In the genomic region with DNA sequence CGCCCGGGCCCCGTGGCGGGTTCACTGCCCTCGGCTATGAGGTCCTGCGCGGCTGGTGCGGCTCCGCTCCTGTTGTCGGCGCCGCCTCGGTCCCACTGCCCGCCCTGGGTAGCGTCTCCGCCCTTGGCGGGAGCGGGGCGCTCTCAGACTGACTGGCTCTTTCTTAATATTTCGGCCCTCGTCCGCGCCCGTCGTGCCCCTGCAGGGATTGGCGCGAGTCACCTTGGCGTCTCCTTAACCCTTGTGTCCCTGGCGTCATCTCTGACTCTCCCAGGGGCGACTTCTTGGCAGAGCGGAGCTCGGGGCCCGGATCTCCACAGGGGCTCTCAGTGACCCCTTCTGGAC, we compare ENCODE assay signal across 3 cellular contexts.
TF ChIP-seq lines count a peak whose summit lies in the region.

No MANE protein-coding gene starts in this region.

TF ChIP-seq in SK-N-SH, 30 proteins besides CTCF, POLR2A, EP300 and RAD21:
- no peak for TF ChIP-seq ELF1 (IDR thresholded peaks at IDR 0.05)

TF ChIP-seq in SK-N-SH treated with all-trans-retinoic acid at 6 μM for 48 hours, 23 proteins besides CTCF, POLR2A, EP300 and RAD21:
- TF ChIP-seq PPARA (CRISPR knock-in tag; IDR thresholded peaks at IDR 0.05; ENCODE audit: borderline replicate concordance) (no peak), ZNF8 (CRISPR knock-in tag; IDR thresholded peaks at IDR 0.05) (no peak), SNAI2 (CRISPR knock-in tag; IDR thresholded peaks at IDR 0.05) (no peak)
- TF ChIP-seq, protein P1, sequence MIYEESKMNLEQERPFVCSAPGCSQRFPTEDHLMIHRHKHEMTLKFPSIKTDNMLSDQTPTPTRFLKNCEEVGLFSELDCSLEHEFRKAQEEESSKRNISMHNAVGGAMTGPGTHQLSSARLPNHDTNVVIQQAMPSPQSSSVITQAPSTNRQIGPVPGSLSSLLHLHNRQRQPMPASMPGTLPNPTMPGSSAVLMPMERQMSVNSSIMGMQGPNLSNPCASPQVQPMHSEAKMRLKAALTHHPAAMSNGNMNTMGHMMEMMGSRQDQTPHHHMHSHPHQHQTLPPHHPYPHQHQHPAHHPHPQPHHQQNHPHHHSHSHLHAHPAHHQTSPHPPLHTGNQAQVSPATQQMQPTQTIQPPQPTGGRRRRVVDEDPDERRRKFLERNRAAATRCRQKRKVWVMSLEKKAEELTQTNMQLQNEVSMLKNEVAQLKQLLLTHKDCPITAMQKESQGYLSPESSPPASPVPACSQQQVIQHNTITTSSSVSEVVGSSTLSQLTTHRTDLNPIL (CRISPR knock-in tag; IDR thresholded peaks at IDR 0.05; ENCODE audit: low read depth): no peak
- TF ChIP-seq, protein P2, sequence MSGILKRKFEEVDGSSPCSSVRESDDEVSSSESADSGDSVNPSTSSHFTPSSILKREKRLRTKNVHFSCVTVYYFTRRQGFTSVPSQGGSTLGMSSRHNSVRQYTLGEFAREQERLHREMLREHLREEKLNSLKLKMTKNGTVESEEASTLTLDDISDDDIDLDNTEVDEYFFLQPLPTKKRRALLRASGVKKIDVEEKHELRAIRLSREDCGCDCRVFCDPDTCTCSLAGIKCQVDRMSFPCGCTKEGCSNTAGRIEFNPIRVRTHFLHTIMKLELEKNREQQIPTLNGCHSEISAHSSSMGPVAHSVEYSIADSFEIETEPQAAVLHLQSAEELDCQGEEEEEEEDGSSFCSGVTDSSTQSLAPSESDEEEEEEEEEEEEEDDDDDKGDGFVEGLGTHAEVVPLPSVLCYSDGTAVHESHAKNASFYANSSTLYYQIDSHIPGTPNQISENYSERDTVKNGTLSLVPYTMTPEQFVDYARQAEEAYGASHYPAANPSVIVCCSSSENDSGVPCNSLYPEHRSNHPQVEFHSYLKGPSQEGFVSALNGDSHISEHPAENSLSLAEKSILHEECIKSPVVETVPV (CRISPR knock-in tag; IDR thresholded peaks at IDR 0.05): no peak

TF ChIP-seq in endothelial cell of umbilical vein, 7 proteins besides CTCF, POLR2A, EP300 and RAD21:
- no peak for TF ChIP-seq POLR2AphosphoS5 (IDR thresholded peaks at IDR 0.05; ENCODE audit: insufficient read depth, low read depth, low read length)
- TF ChIP-seq, protein P3, sequence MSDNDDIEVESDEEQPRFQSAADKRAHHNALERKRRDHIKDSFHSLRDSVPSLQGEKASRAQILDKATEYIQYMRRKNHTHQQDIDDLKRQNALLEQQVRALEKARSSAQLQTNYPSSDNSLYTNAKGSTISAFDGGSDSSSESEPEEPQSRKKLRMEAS (IDR thresholded peaks at IDR 0.05; ENCODE audit: insufficient read depth, insufficient read length): no peak
- TF ChIP-seq MYC (IDR thresholded peaks at IDR 0.05; ENCODE audit: low read depth, low read length): no peak
- TF ChIP-seq FOS (IDR thresholded peaks at IDR 0.05; ENCODE audit: borderline replicate concordance, insufficient read depth, low read length): no peak
- no peak for TF ChIP-seq JUN (IDR thresholded peaks at IDR 0.05; ENCODE audit: borderline replicate concordance, insufficient read depth, insufficient read length, low read depth)
- no peak for TF ChIP-seq GATA2 (IDR thresholded peaks at IDR 0.05; ENCODE audit: insufficient read depth, insufficient read length, low read depth, low read length)
- TF ChIP-seq EZH2 (IDR thresholded peaks at IDR 0.05; ENCODE audit: borderline replicate concordance, low read depth, low read length, severe bottlenecking): no peak
